In genomic region chr6:7725849-7726415, GRCh38 we compare ENCODE assay signal across 8 cellular contexts. TPM values are rescaled to one million over a fixed set of nuclear protein-coding genes. Genes with fewer than 3 reads are reported as not detected.
DNase-seq lines count a peak whose midpoint lies in the region; ATAC-seq and TF ChIP-seq lines count a peak whose summit lies in the region.

Gene BMP6, plus strand, starts transcription at chr6:7726099. Its CDS starts 857 bp downstream, at chr6:7726956.

- peak within 1 kb of the TSS; percentile 89 for H3K4me2 ChIP-seq in fibroblast of lung (ENCODE audit: extremely low read depth, insufficient read depth, low read length)

- no peaks in the 10 kb centered on the region for H4K20me1 ChIP-seq in fibroblast of lung (ENCODE audit: control insufficient read depth, extremely low read depth, insufficient read depth, low read length)

- H3K4me1 ChIP-seq in fibroblast of lung (ENCODE audit: control insufficient read depth, extremely low read depth, insufficient read depth, low read length) (peaks cover 8% of the 10 kb centered on the region), muscle layer of duodenum (ENCODE audit: control insufficient read depth in 1 of 2, insufficient read depth in 2 of 2, low read length in 2 of 2) (peaks cover 2 to 29% of the 10 kb centered on the region in 2 donors)

- H3K27ac ChIP-seq in fibroblast of lung (ENCODE audit: insufficient read depth, low read length) (no peak within 1 kb of the TSS), muscle layer of duodenum (ENCODE audit: low read length) (no peak within 1 kb of the TSS)

- no peak within 1 kb of the TSS for H3K9ac ChIP-seq in fibroblast of lung (ENCODE audit: insufficient read depth, low read length)

- H3K79me2 ChIP-seq in fibroblast of lung (ENCODE audit: control insufficient read depth, insufficient read depth, low read length): no peaks in the 10 kb centered on the region

- TF ChIP-seq CTCF in fibroblast of lung (conservative IDR thresholded peaks at IDR 0.05 in 1 of 2, IDR thresholded peaks at IDR 0.05 in 1 of 2; ENCODE audit: low read depth in 1 of 2, low read length in 2 of 2): no peak

- H3K36me3 ChIP-seq in fibroblast of lung (ENCODE audit: control insufficient read depth, insufficient read depth, low read length): no peaks in the 10 kb centered on the region
- H3K36me3 ChIP-seq in muscle layer of duodenum (ENCODE audit: control insufficient read depth in 1 of 2, insufficient read depth in 2 of 2, low read length in 2 of 2): no peaks in the 10 kb centered on the region

- DNase-seq in CMK (ENCODE audit: low read depth): peak; percentile 53
- peak; percentile 97 for DNase-seq in NCI-H82 (lab: John Stamatoyannopoulos, UW)
- peak; percentile 17 for DNase-seq in activated T-cell treated with anti-CD3 and anti-CD28 coated beads for 4 hours
- DNase-seq in fibroblast of lung (ENCODE audit: low read depth in 2 of 2): peak; percentile 74 to 85
- DNase-seq in stimulated activated naive CD8-positive, alpha-beta T cell treated with anti-CD3 and anti-CD28 coated beads, Interleukin-15, Interleukin-2, amounts not matched to agents 100 U/mL and 50 U/mL, for 24 hours: peak; percentile 70

- H2AFZ ChIP-seq in fibroblast of lung (ENCODE audit: low read length): peak within 1 kb of the TSS; percentile 37

- H3K9me3 ChIP-seq in fibroblast of lung (ENCODE audit: control insufficient read depth, insufficient read depth, low read depth, low read length) (no peaks in the 10 kb centered on the region), muscle layer of duodenum (ENCODE audit: control insufficient read depth in 1 of 2, low read length in 2 of 2) (no peaks in the 10 kb centered on the region)

- ATAC-seq in GM19455 (IDR thresholded peaks at IDR 0.05; ENCODE audit: unreplicated experiment) (peak; percentile 62), HG03521 (IDR thresholded peaks at IDR 0.05; ENCODE audit: unreplicated experiment) (peak; percentile 65)
- peak; percentile 67 for ATAC-seq in stimulated activated naive CD8-positive, alpha-beta T cell treated with anti-CD3 and anti-CD28 coated beads, Interleukin-15, Interleukin-2, amounts not matched to agents 100 U/mL and 50 U/mL, for 24 hours

- H3K4me3 ChIP-seq in fibroblast of lung (replicated peaks in 1 of 4; ENCODE audit: control extremely low read depth in 1 of 4, insufficient read depth in 1 of 4, low read depth in 3 of 4, low read length in 4 of 4) (peak within 1 kb of the TSS; percentile 49 to 60 (median 54)), muscle layer of duodenum (ENCODE audit: low read depth in 1 of 2, low read length in 2 of 2) (peak within 1 kb of the TSS; percentile 49 to 81)

- H3K27me3 ChIP-seq in fibroblast of lung (ENCODE audit: control insufficient read depth, insufficient read depth, low read length) (peaks cover 34% of the 10 kb centered on the region), muscle layer of duodenum (ENCODE audit: low read depth, low read length) (peaks cover 37% of the 10 kb centered on the region)

RNA-seq across cellular contexts. Expression of gene BMP6, which starts in this region (rescaled TPM):
- under 0.01 TPM in 2 replicates for total RNA-seq in fibroblast of lung
- polyA plus RNA-seq in fibroblast of lung: 0.09 and 0.20 TPM in 2 replicates
- 0.09 and 0.17 TPM in 2 replicates for polyA plus RNA-seq in fibroblast of lung (2012)
- not detected in 2 replicates for polyA minus RNA-seq in fibroblast of lung (ENCODE audit: low replicate concordance)

Comparison
In these comparisons a context has a peak if more than half of its experiments do, and no peak if none do; other contexts are left out.
1. Peak in DNase-seq, H3K4me3 ChIP-seq and H3K4me2 ChIP-seq in fibroblast of lung; RNA of the gene not detected or under 1 TPM.
2. DNase-seq: peak in every context shown above with its lines; median percentile 97 in NCI-H82; 80 in fibroblast of lung; 70 in stimulated activated naive CD8-positive, alpha-beta T cell treated with anti-CD3 and anti-CD28 coated beads, Interleukin-15, Interleukin-2, amounts not matched to agents 100 U/mL and 50 U/mL, for 24 hours; 53 in CMK; 17 in activated T-cell treated with anti-CD3 and anti-CD28 coated beads for 4 hours.